10 cellular contexts compared by ENCODE assay signal in genomic region chr16:66324785-66325184, GRCh38. TPM values are rescaled to one million over a fixed set of nuclear protein-coding genes. Genes with fewer than 3 reads are reported as not detected.
A peak's percentile ranks its signal among the peaks of the same experiment; 100 is the strongest.
DNase-seq lines count a peak whose midpoint lies in the region; ATAC-seq and TF ChIP-seq lines count a peak whose summit lies in the region.
"Had no signal": no experiment of that assay in that cellular context is flagged by ENCODE, and none has a peak within 500 bp of the region (broad histone marks: within the 10 kb centered on the region; RNA-seq: fewer than 3 reads in every experiment).

No MANE protein-coding gene starts in this region.

- H3K14ac ChIP-seq in mesenchymal stem cell (ENCODE audit: low read length in 2 of 2) = no peak overlapping the region

- no peak overlapping the region for H3K9ac ChIP-seq in mesenchymal stem cell (ENCODE audit: low read length)

- H2BK120ac ChIP-seq in mesenchymal stem cell (ENCODE audit: low read depth, low read length) = no peak overlapping the region

- no peak overlapping the region for H3K4me3 Mint-ChIP-seq in WTC11
- H3K4me3 Mint-ChIP-seq in activated CD4-positive, alpha-beta T cell treated with anti-CD3 and anti-CD28 coated beads, Interleukin-2, amount 10 ng/mL, durations not matched to agents 7 days and 5 days = no peak overlapping the region

- H3K36me3 ChIP-seq in DOHH2 (ENCODE audit: control insufficient read depth, low read length) (no peaks in the 10 kb centered on the region), mesenchymal stem cell (ENCODE audit: control insufficient read depth in 1 of 2, insufficient read depth in 2 of 2, low read depth in 1 of 2, low read length in 2 of 2) (no peaks in the 10 kb centered on the region), vagina (no peaks in the 10 kb centered on the region)
- H3K36me3 ChIP-seq: right lobe of liver had no signal

- H3K4me2 ChIP-seq in DOHH2 (ENCODE audit: low read length) (no peak overlapping the region), mesenchymal stem cell (ENCODE audit: low read length, poor library complexity, severe bottlenecking) (no peak overlapping the region)

- H2AK5ac ChIP-seq in mesenchymal stem cell (ENCODE audit: low read length, severe bottlenecking) = no peak overlapping the region

- H2BK15ac ChIP-seq in mesenchymal stem cell (ENCODE audit: low read depth, poor library complexity, severe bottlenecking) = no peak overlapping the region

- no peaks in the 10 kb centered on the region; the same call in 1 of the 2 replicates for H3K27me3 Mint-ChIP-seq in WTC11 (ENCODE audit: low read depth)
- H3K27me3 Mint-ChIP-seq in activated CD4-positive, alpha-beta T cell treated with anti-CD3 and anti-CD28 coated beads, Interleukin-2, amount 10 ng/mL, durations not matched to agents 7 days and 5 days = no peaks in the 10 kb centered on the region

- peaks cover 19% of the 10 kb centered on the region for H3K4me1 Mint-ChIP-seq in WTC11
- H3K4me1 Mint-ChIP-seq in activated CD4-positive, alpha-beta T cell treated with anti-CD3 and anti-CD28 coated beads, Interleukin-2, amount 10 ng/mL, durations not matched to agents 7 days and 5 days = no peaks in the 10 kb centered on the region

- no peak for TF ChIP-seq POLR2A in vagina (IDR thresholded peaks at IDR 0.05)

- intact Hi-C loops in vagina (cut with DNase I) = no loop called here

- H3K27ac ChIP-seq in DOHH2 (ENCODE audit: low read depth, low read length) = no peak overlapping the region
- H3K27ac ChIP-seq in mesenchymal stem cell (ENCODE audit: low read length, poor library complexity, severe bottlenecking) = no peak overlapping the region
- no peak overlapping the region for H3K27ac ChIP-seq in vagina
- H3K27ac ChIP-seq: right lobe of liver had no signal

- TF ChIP-seq CTCF in DOHH2 (IDR thresholded peaks at IDR 0.05; ENCODE audit: low read depth, low read length, poor library complexity, severe bottlenecking) (peak; percentile 22), LNCAP (IDR thresholded peaks at IDR 0.05) (peak; percentile 38), WTC11 (IDR thresholded peaks at IDR 0.05) (no peak), vagina (IDR thresholded peaks at IDR 0.05) (no peak)

- H3K36me3 Mint-ChIP-seq in WTC11 = no peaks in the 10 kb centered on the region
- no peaks in the 10 kb centered on the region for H3K36me3 Mint-ChIP-seq in activated CD4-positive, alpha-beta T cell treated with anti-CD3 and anti-CD28 coated beads, Interleukin-2, amount 10 ng/mL, durations not matched to agents 7 days and 5 days (ENCODE audit: low read depth)

- no peak overlapping the region for H2BK12ac ChIP-seq in mesenchymal stem cell (ENCODE audit: low read length in 2 of 2)

- no peak overlapping the region for H3K4me3 ChIP-seq in DOHH2 (ENCODE audit: low read length)
- H3K4me3 ChIP-seq in mesenchymal stem cell (ENCODE audit: insufficient read depth in 1 of 2, low read depth in 1 of 2, low read length in 2 of 2) = no peak overlapping the region
- no peak overlapping the region for H3K4me3 ChIP-seq in vagina
- H3K4me3 ChIP-seq: right lobe of liver had no signal

- POLR2A ChIA-PET in WTC11 (lab: Charles Lee) = no interaction called here
- POLR2A ChIA-PET in activated CD4-positive, alpha-beta T cell treated with anti-CD3 and anti-CD28 coated beads, Interleukin-2, amount 10 ng/mL, durations not matched to agents 7 days and 5 days (lab: Charles Lee) = no interaction called here

- H4K8ac ChIP-seq in mesenchymal stem cell (ENCODE audit: low read length) = no peak overlapping the region

- H3K79me1 ChIP-seq in mesenchymal stem cell (replicated peaks; ENCODE audit: low read length, poor library complexity, severe bottlenecking) = no peaks in the 10 kb centered on the region

- H3K27ac Mint-ChIP-seq in WTC11 = no peak overlapping the region
- H3K27ac Mint-ChIP-seq in activated CD4-positive, alpha-beta T cell treated with anti-CD3 and anti-CD28 coated beads, Interleukin-2, amount 10 ng/mL, durations not matched to agents 7 days and 5 days = no peak overlapping the region

- CTCF ChIA-PET in WTC11 (lab: Charles Lee) = interaction anchor here (0.7 to 8.4 kb wide), 7 partner anchors 10 to 49 kb away, joined by 3 to 49 read pairs (median 4); no protein-coding TSS in a partner anchor
- CTCF ChIA-PET in activated CD4-positive, alpha-beta T cell treated with anti-CD3 and anti-CD28 coated beads, Interleukin-2, amount 10 ng/mL, durations not matched to agents 7 days and 5 days (lab: Charles Lee) = interaction anchor here (0.6 to 0.9 kb wide), 2 partner anchors 11 to 435 kb away, joined by 3 to 4 read pairs; no protein-coding TSS in a partner anchor

- no peak overlapping the region for H2AFZ ChIP-seq in mesenchymal stem cell (ENCODE audit: low read depth, low read length)

- H3K18ac ChIP-seq in mesenchymal stem cell (ENCODE audit: low read depth in 1 of 2, low read length in 2 of 2) = no peak overlapping the region

- no peaks in the 10 kb centered on the region for H3K9me2 ChIP-seq in DOHH2 (replicated peaks; ENCODE audit: control insufficient read depth, low read length)

- H4K20me1 ChIP-seq in DOHH2 (ENCODE audit: control insufficient read depth, insufficient read depth, low read depth, low read length) = no peaks in the 10 kb centered on the region

- H3K4ac ChIP-seq in mesenchymal stem cell (ENCODE audit: low read depth in 1 of 2, low read length in 2 of 2) = no peak overlapping the region

- ATAC-seq in WTC11 (peak; percentile 93), HG02610 (IDR thresholded peaks at IDR 0.05; ENCODE audit: unreplicated experiment) (no peak)

- H3K4me1 ChIP-seq in DOHH2 (ENCODE audit: control insufficient read depth, low read length) = no peaks in the 10 kb centered on the region
- peaks cover 3% of the 10 kb centered on the region for H3K4me1 ChIP-seq in mesenchymal stem cell (ENCODE audit: control insufficient read depth, insufficient read depth, low read depth, low read length)
- H3K4me1 ChIP-seq in vagina = no peaks in the 10 kb centered on the region

- H3K9me3 ChIP-seq in DOHH2 (ENCODE audit: control insufficient read depth, insufficient read depth, low read length) (no peaks in the 10 kb centered on the region), mesenchymal stem cell (ENCODE audit: control insufficient read depth, low read length) (no peaks in the 10 kb centered on the region), vagina (no peaks in the 10 kb centered on the region)
- H3K9me3 ChIP-seq: right lobe of liver had no signal

- no peaks in the 10 kb centered on the region for H3F3A ChIP-seq in DOHH2 (ENCODE audit: control insufficient read depth, insufficient read depth)

- no peaks in the 10 kb centered on the region for H3K9me3 Mint-ChIP-seq in WTC11
- no peaks in the 10 kb centered on the region for H3K9me3 Mint-ChIP-seq in activated CD4-positive, alpha-beta T cell treated with anti-CD3 and anti-CD28 coated beads, Interleukin-2, amount 10 ng/mL, durations not matched to agents 7 days and 5 days

- no peak overlapping the region for H3K23ac ChIP-seq in mesenchymal stem cell (ENCODE audit: low read length in 2 of 2)

- H3K79me2 ChIP-seq in DOHH2 (ENCODE audit: control insufficient read depth, low read length) = no peaks in the 10 kb centered on the region

- WGBS in mesenchymal stem cell = 28% methylated on average over 6 of the region's 6 CpGs

- no peak overlapping the region for H4K91ac ChIP-seq in mesenchymal stem cell (ENCODE audit: low read length)

- H3K27me3 ChIP-seq in DOHH2 (ENCODE audit: control insufficient read depth, low read length) (0 out of 2 replicates have a peak, but pooled peaks cover 2% of the 10 kb centered on the region), mesenchymal stem cell (ENCODE audit: control insufficient read depth in 1 of 2, insufficient read depth in 1 of 2, low read length in 2 of 2) (peaks cover 41 to 82% of the 10 kb centered on the region in 2 experiments), vagina (no peaks in the 10 kb centered on the region)
- H3K27me3 ChIP-seq: right lobe of liver had no signal

- H2BK5ac ChIP-seq in mesenchymal stem cell (ENCODE audit: low read depth, low read length, poor library complexity, severe bottlenecking) = no peak overlapping the region

- DNase-seq in WTC11 (ENCODE audit: low spot score) (peak; percentile 74), mesenchymal stem cell (peak; percentile 39), vagina (ENCODE audit: extremely low spot score in 2 of 2) (no peak)
- DNase-seq in activated CD4-positive, alpha-beta T cell treated with anti-CD3 and anti-CD28 coated beads, Interleukin-2, amount 10 ng/mL, durations not matched to agents 7 days and 5 days = no peak
- no peak for DNase-seq in stimulated activated CD4-positive, alpha-beta T cell treated with anti-CD3 and anti-CD28 coated beads, Interleukin-12 subunit alpha, Interleukin-12 subunit beta, amount 100 ng/mL, for 4 hours
- DNase-seq: NCI-H526 treated with DMSO at 0.1 percent for 48 hours, right lobe of liver had no signal

TF ChIP-seq in WTC11, 78 proteins besides CTCF, POLR2A, EP300 and RAD21 (continues in another document):
- TF ChIP-seq SOX15 (CRISPR knock-in tag; IDR thresholded peaks at IDR 0.05) (no peak), MLX (CRISPR knock-in tag; IDR thresholded peaks at IDR 0.05) (no peak)

RNA-seq across cellular contexts. Expression of gene CDH5, which starts 41.7 kb away (rescaled TPM):
- total RNA-seq in WTC11 (2021) (0.14 to 0.28 TPM (median 0.14 TPM) in 3 replicates), vagina (38.3 TPM)
- 0.01 TPM for polyA plus RNA-seq in mesenchymal stem cell (2013, experiment 1 of 2)
- not detected for polyA plus RNA-seq in mesenchymal stem cell (2013, experiment 2 of 2)
- not detected for total RNA-seq in activated CD4-positive, alpha-beta T cell treated with anti-CD3 and anti-CD28 coated beads, Interleukin-2, amount 10 ng/mL, durations not matched to agents 7 days and 5 days

Comparison
In these comparisons a context has a peak if more than half of its experiments do, and no peak if none do; other contexts are left out.
1. CTCF ChIP-seq: peak in DOHH2 (single experiment) and LNCAP (single experiment); none in WTC11 (single experiment) and vagina (0 of 3).
2. DNase-seq: peak in WTC11 (single experiment) and mesenchymal stem cell (single experiment); none in vagina (0 of 2), activated CD4-positive, alpha-beta T cell treated with anti-CD3 and anti-CD28 coated beads, Interleukin-2, amount 10 ng/mL, durations not matched to agents 7 days and 5 days (single experiment) and stimulated activated CD4-positive, alpha-beta T cell treated with anti-CD3 and anti-CD28 coated beads, Interleukin-12 subunit alpha, Interleukin-12 subunit beta, amount 100 ng/mL, for 4 hours (single experiment).
3. RNA of gene CDH5, which starts 41.7 kb away (total RNA-seq): 38.3 TPM in vagina (single experiment); 0.14 to 0.28 TPM in WTC11 and not detected in activated CD4-positive, alpha-beta T cell treated with anti-CD3 and anti-CD28 coated beads, Interleukin-2, amount 10 ng/mL, durations not matched to agents 7 days and 5 days; every median in the first group is over 10 times any median in the second.